In the genomic region with DNA sequence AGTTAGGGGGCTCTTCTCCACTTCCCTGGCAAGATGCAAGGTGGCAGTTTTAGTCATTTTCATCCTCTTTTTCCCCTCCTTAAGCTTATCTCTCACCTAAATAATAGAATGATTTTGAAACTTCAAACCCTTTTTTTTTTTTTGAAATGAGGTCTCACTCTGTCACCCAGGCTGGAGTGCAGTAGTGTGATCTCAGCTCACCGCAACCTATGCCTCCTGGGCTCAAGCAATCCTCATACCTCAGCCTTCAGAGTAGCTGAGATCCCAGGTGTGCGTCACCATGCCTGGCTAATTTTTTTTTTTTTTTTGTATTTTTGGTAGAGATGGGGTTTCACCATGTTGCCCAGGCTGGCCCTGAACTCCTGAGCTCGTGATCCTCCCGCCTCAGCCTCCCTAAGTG, we compare ENCODE assay signal across 8 cellular contexts. TPM values are rescaled to one million over a fixed set of nuclear protein-coding genes. Genes with fewer than 3 reads are reported as not detected.
DNase-seq lines count a peak whose midpoint lies in the region; ATAC-seq and TF ChIP-seq lines count a peak whose summit lies in the region.
"Not testable (repeated sequence)": the region's sequence is repeated elsewhere in the genome, so short reads cannot be mapped to it uniquely, and the experiment has no call there.

No MANE protein-coding gene starts in this region.

- H2AK5ac ChIP-seq in mesenchymal stem cell (ENCODE audit: low read length, severe bottlenecking) = not testable (repeated sequence)

- not testable (repeated sequence) for H4K8ac ChIP-seq in mesenchymal stem cell (ENCODE audit: low read length)

- H3K18ac ChIP-seq in mesenchymal stem cell (ENCODE audit: low read depth in 1 of 2, low read length in 2 of 2) = peak overlapping the region; percentile 71 to 83

- ATAC-seq in GM19438 (IDR thresholded peaks at IDR 0.05; ENCODE audit: low read depth, unreplicated experiment) = peak; percentile 17
- ATAC-seq in HG02943 (IDR thresholded peaks at IDR 0.05; ENCODE audit: low read depth, unreplicated experiment) = peak; percentile 6
- ATAC-seq in activated T-helper 17 cell treated with anti-CD3 and anti-CD28 coated beads, Interleukin-2, amount 50 U/mL, for 72 hours (replicated peaks) = peak; percentile 81
- ATAC-seq in stimulated activated effector memory CD8-positive, alpha-beta T cell treated with anti-CD3 and anti-CD28 coated beads, Interleukin-12 subunit alpha, Interleukin-12 subunit beta, amount 100 ng/mL, for 72 hours = peak; percentile 86

- not testable (repeated sequence) for H3K23ac ChIP-seq in mesenchymal stem cell (ENCODE audit: low read length in 2 of 2)

- H2BK12ac ChIP-seq in mesenchymal stem cell (ENCODE audit: low read length in 2 of 2) = peak overlapping the region; percentile 70 to 95

- H3K79me1 ChIP-seq in mesenchymal stem cell (replicated peaks; ENCODE audit: low read length, poor library complexity, severe bottlenecking) = not testable (repeated sequence)

- H4K91ac ChIP-seq in mesenchymal stem cell (ENCODE audit: low read length) = peak overlapping the region; percentile 71

- not testable (repeated sequence) for H3K79me2 ChIP-seq in OCI-LY3 (ENCODE audit: low read length)

- H3K4me3 ChIP-seq in AG04450 (ENCODE audit: low read depth, low read length); effector memory CD4-positive, alpha-beta T cell (ENCODE audit: insufficient read depth, low read depth, low read length, poor library complexity, severe bottlenecking); mesenchymal stem cell (ENCODE audit: insufficient read depth in 1 of 2, low read depth in 1 of 2, low read length in 2 of 2): not testable (repeated sequence)
- peak overlapping the region; percentile 60 for H3K4me3 ChIP-seq in OCI-LY3 (ENCODE audit: low read length)

- 0 out of 2 replicates have a peak overlapping the region, but pooled peaks have one; percentile 84 for H2AFZ ChIP-seq in OCI-LY3 (ENCODE audit: low read depth, low read length)
- H2AFZ ChIP-seq in mesenchymal stem cell (ENCODE audit: low read depth, low read length) = not testable (repeated sequence)

- not testable (repeated sequence) for H3K14ac ChIP-seq in mesenchymal stem cell (ENCODE audit: low read length in 2 of 2)

- H3K4ac ChIP-seq in mesenchymal stem cell (ENCODE audit: low read depth in 1 of 2, low read length in 2 of 2) = peak overlapping the region; percentile 87 to 92

- not testable (repeated sequence) for TF ChIP-seq CTCF in AG04450 (IDR thresholded peaks at IDR 0.05; ENCODE audit: low read depth, low read length); OCI-LY3 (IDR thresholded peaks at IDR 0.05; ENCODE audit: low read depth, low read length)

- H2BK120ac ChIP-seq in mesenchymal stem cell (ENCODE audit: low read depth, low read length) = peak overlapping the region; percentile 75

- not testable (repeated sequence) for H3K36me3 ChIP-seq in OCI-LY3 (replicated peaks; ENCODE audit: low read depth, low read length); effector memory CD4-positive, alpha-beta T cell (ENCODE audit: control insufficient read depth, insufficient read depth, low read length); mesenchymal stem cell (ENCODE audit: control insufficient read depth in 1 of 2, insufficient read depth in 2 of 2, low read depth in 1 of 2, low read length in 2 of 2)

- peak overlapping the region; percentile 62 for H3K4me3 Mint-ChIP-seq in activated T-helper 17 cell treated with anti-CD3 and anti-CD28 coated beads, Interleukin-2, amount 50 U/mL, for 72 hours
- H3K4me3 Mint-ChIP-seq in stimulated activated effector memory CD8-positive, alpha-beta T cell treated with anti-CD3 and anti-CD28 coated beads, Interleukin-12 subunit alpha, Interleukin-12 subunit beta, amount 100 ng/mL, for 72 hours = peak overlapping the region; percentile 51

- not testable (repeated sequence) for H3K9me3 ChIP-seq in AG04450 (ENCODE audit: control insufficient read depth, insufficient read depth, low read length); OCI-LY3 (ENCODE audit: insufficient read depth, low read length); effector memory CD4-positive, alpha-beta T cell (ENCODE audit: control insufficient read depth, low read length); mesenchymal stem cell (ENCODE audit: control insufficient read depth, low read length)

- H2BK5ac ChIP-seq in mesenchymal stem cell (ENCODE audit: low read depth, low read length, poor library complexity, severe bottlenecking) = not testable (repeated sequence)

- not testable (repeated sequence) for H2BK15ac ChIP-seq in mesenchymal stem cell (ENCODE audit: low read depth, poor library complexity, severe bottlenecking)

- H3K27me3 ChIP-seq in AG04450 (ENCODE audit: control insufficient read depth, insufficient read depth, low read length); OCI-LY3 (ENCODE audit: low read depth, low read length); effector memory CD4-positive, alpha-beta T cell (replicated peaks; ENCODE audit: control insufficient read depth, insufficient read depth, low read length, poor library complexity, severe bottlenecking); mesenchymal stem cell (ENCODE audit: control insufficient read depth in 1 of 2, insufficient read depth in 1 of 2, low read length in 2 of 2): not testable (repeated sequence)

- DNase-seq in AG04450 (ENCODE audit: low read depth, low spot score); mesenchymal stem cell; stimulated activated effector memory CD8-positive, alpha-beta T cell treated with anti-CD3 and anti-CD28 coated beads, Interleukin-12 subunit alpha, Interleukin-12 subunit beta, amount 100 ng/mL, for 72 hours (ENCODE audit: low spot score in 2 of 2): not testable (repeated sequence)
- peak in 1 of 3 donors; percentile 32 for DNase-seq in effector memory CD4-positive, alpha-beta T cell

- not testable (repeated sequence) for H3K9ac ChIP-seq in OCI-LY3 (ENCODE audit: low read length)
- H3K9ac ChIP-seq in mesenchymal stem cell (ENCODE audit: low read length) = peak overlapping the region; percentile 69

- not testable (repeated sequence) for H4K20me1 ChIP-seq in OCI-LY3 (ENCODE audit: insufficient read depth, low read length)

- 93% methylated on average over 3 of the region's 4 CpGs for WGBS in mesenchymal stem cell

- H3K27ac Mint-ChIP-seq in activated T-helper 17 cell treated with anti-CD3 and anti-CD28 coated beads, Interleukin-2, amount 50 U/mL, for 72 hours = peak overlapping the region; percentile 86
- H3K27ac Mint-ChIP-seq in stimulated activated effector memory CD8-positive, alpha-beta T cell treated with anti-CD3 and anti-CD28 coated beads, Interleukin-12 subunit alpha, Interleukin-12 subunit beta, amount 100 ng/mL, for 72 hours = peak overlapping the region; percentile 92

- H3K4me1 ChIP-seq in OCI-LY3 (ENCODE audit: low read length) = peaks cover 11% of the 10 kb centered on the region
- H3K4me1 ChIP-seq in effector memory CD4-positive, alpha-beta T cell (ENCODE audit: control insufficient read depth, insufficient read depth, low read length, poor library complexity, severe bottlenecking) = peaks cover 16% of the 10 kb centered on the region
- H3K4me1 ChIP-seq in mesenchymal stem cell (ENCODE audit: control insufficient read depth, insufficient read depth, low read depth, low read length) = not testable (repeated sequence)

- not testable (repeated sequence) for H3K27me3 Mint-ChIP-seq in activated T-helper 17 cell treated with anti-CD3 and anti-CD28 coated beads, Interleukin-2, amount 50 U/mL, for 72 hours

- H3K27ac ChIP-seq in AG04450 (ENCODE audit: low read depth, low read length) (peak overlapping the region; percentile 25), mesenchymal stem cell (ENCODE audit: low read length, poor library complexity, severe bottlenecking) (peak overlapping the region; percentile 13)
- H3K27ac ChIP-seq in OCI-LY3 (ENCODE audit: low read length) = not testable (repeated sequence)
- H3K27ac ChIP-seq in effector memory CD4-positive, alpha-beta T cell (ENCODE audit: insufficient read depth, low read length, poor library complexity, severe bottlenecking) = peak overlapping the region; percentile 65

- CTCF ChIA-PET in AG04450 (lab: Charles Lee) = interaction anchor here (0.6 to 1.5 kb wide), 6 partner anchors 10 to 599 kb away, joined by 3 to 7 read pairs (median 3); a partner anchor contains a TSS

- H3K4me1 Mint-ChIP-seq in activated T-helper 17 cell treated with anti-CD3 and anti-CD28 coated beads, Interleukin-2, amount 50 U/mL, for 72 hours = not testable (repeated sequence)
- peaks cover 28% of the 10 kb centered on the region for H3K4me1 Mint-ChIP-seq in stimulated activated effector memory CD8-positive, alpha-beta T cell treated with anti-CD3 and anti-CD28 coated beads, Interleukin-12 subunit alpha, Interleukin-12 subunit beta, amount 100 ng/mL, for 72 hours

- H3K4me2 ChIP-seq in OCI-LY3 (ENCODE audit: low read length) = peak overlapping the region; percentile 72
- H3K4me2 ChIP-seq in mesenchymal stem cell (ENCODE audit: low read length, poor library complexity, severe bottlenecking) = not testable (repeated sequence)

- POLR2A ChIA-PET in AG04450 (lab: Yijun Ruan, JAX) = interaction anchor here (0.8 to 1.9 kb wide), 4 partner anchors 8 to 85 kb away, joined by 3 to 10 read pairs (median 8); a partner anchor contains a TSS

- H3K9me3 Mint-ChIP-seq in activated T-helper 17 cell treated with anti-CD3 and anti-CD28 coated beads, Interleukin-2, amount 50 U/mL, for 72 hours; stimulated activated effector memory CD8-positive, alpha-beta T cell treated with anti-CD3 and anti-CD28 coated beads, Interleukin-12 subunit alpha, Interleukin-12 subunit beta, amount 100 ng/mL, for 72 hours: not testable (repeated sequence)

- H3K36me3 Mint-ChIP-seq in activated T-helper 17 cell treated with anti-CD3 and anti-CD28 coated beads, Interleukin-2, amount 50 U/mL, for 72 hours (ENCODE audit: low read depth); stimulated activated effector memory CD8-positive, alpha-beta T cell treated with anti-CD3 and anti-CD28 coated beads, Interleukin-12 subunit alpha, Interleukin-12 subunit beta, amount 100 ng/mL, for 72 hours: not testable (repeated sequence)

RNA-seq across cellular contexts. Expression of a gene that starts 9.8 kb away (rescaled TPM):
- 33.3 and 35.3 TPM in 2 replicates for polyA plus RNA-seq in AG04450 (2011; rRNA removed)
- 30.2 and 36.0 TPM in 2 replicates for polyA minus RNA-seq in AG04450 (2011; rRNA and poly(A)+ RNA removed)
- 100 to 1,000 TPM in 1 of 2 donors, 10 to 100 TPM in 1; 67.4 to 127 TPM for total RNA-seq in activated T-helper 17 cell treated with anti-CD3 and anti-CD28 coated beads, Interleukin-2, amount 50 U/mL, for 72 hours
- polyA plus RNA-seq in mesenchymal stem cell (2013, experiment 1 of 2) = 173 TPM
- polyA plus RNA-seq in mesenchymal stem cell (2013, experiment 2 of 2) = 171 TPM

RNA-seq across cellular contexts. Expression of a gene that starts 13.5 kb away (rescaled TPM):
- polyA plus RNA-seq in AG04450 (2011; rRNA removed) = 5.7 and 9.2 TPM in 2 replicates
- polyA minus RNA-seq in AG04450 (2011; rRNA and poly(A)+ RNA removed) = 8.8 and 13.8 TPM in 2 replicates
- total RNA-seq in activated T-helper 17 cell treated with anti-CD3 and anti-CD28 coated beads, Interleukin-2, amount 50 U/mL, for 72 hours = 10 to 100 TPM; 11.0 to 32.4 TPM
- polyA plus RNA-seq in mesenchymal stem cell (2013, experiment 1 of 2) = 42.8 TPM
- 46.1 TPM for polyA plus RNA-seq in mesenchymal stem cell (2013, experiment 2 of 2)

RNA-seq across cellular contexts. Expression of a gene that starts 20.7 kb away (rescaled TPM):
- polyA plus RNA-seq in AG04450 (2011; rRNA removed) = 0.11 and 0.16 TPM in 2 replicates
- polyA minus RNA-seq in AG04450 (2011; rRNA and poly(A)+ RNA removed) = 0.14 and 0.56 TPM in 2 replicates
- 100 to 1,000 TPM; 153 to 160 TPM for total RNA-seq in activated T-helper 17 cell treated with anti-CD3 and anti-CD28 coated beads, Interleukin-2, amount 50 U/mL, for 72 hours
- polyA plus RNA-seq in mesenchymal stem cell (2013, experiment 1 of 2) = 1.1 TPM
- polyA plus RNA-seq in mesenchymal stem cell (2013, experiment 2 of 2) = 0.49 TPM

RNA-seq across cellular contexts. Expression of a gene that starts 31.9 kb away (rescaled TPM):
- polyA plus RNA-seq in AG04450 (2011; rRNA removed) = 6.5 and 8.7 TPM in 2 replicates
- 6.3 and 8.6 TPM in 2 replicates for polyA minus RNA-seq in AG04450 (2011; rRNA and poly(A)+ RNA removed)
- total RNA-seq in activated T-helper 17 cell treated with anti-CD3 and anti-CD28 coated beads, Interleukin-2, amount 50 U/mL, for 72 hours = 10 to 100 TPM; 20.3 to 33.9 TPM
- polyA plus RNA-seq in mesenchymal stem cell (2013, experiment 1 of 2) = 15.7 TPM
- 15.2 TPM for polyA plus RNA-seq in mesenchymal stem cell (2013, experiment 2 of 2)

RNA-seq across cellular contexts. Expression of a gene that starts 39.8 kb away (rescaled TPM):
- polyA plus RNA-seq in AG04450 (2011; rRNA removed) = 16.6 and 21.9 TPM in 2 replicates
- polyA minus RNA-seq in AG04450 (2011; rRNA and poly(A)+ RNA removed) = 21.9 and 33.7 TPM in 2 replicates
- 100 to 1,000 TPM in 1 of 2 donors, 10 to 100 TPM in 1; 74.2 to 113 TPM for total RNA-seq in activated T-helper 17 cell treated with anti-CD3 and anti-CD28 coated beads, Interleukin-2, amount 50 U/mL, for 72 hours
- polyA plus RNA-seq in mesenchymal stem cell (2013, experiment 1 of 2) = 44.2 TPM
- polyA plus RNA-seq in mesenchymal stem cell (2013, experiment 2 of 2) = 41.8 TPM

Comparison
In these comparisons a context has a peak if more than half of its experiments do, and no peak if none do; other contexts are left out.
1. ATAC-seq: peak in every context shown above with its lines; median percentile 86 in stimulated activated effector memory CD8-positive, alpha-beta T cell treated with anti-CD3 and anti-CD28 coated beads, Interleukin-12 subunit alpha, Interleukin-12 subunit beta, amount 100 ng/mL, for 72 hours; 81 in activated T-helper 17 cell treated with anti-CD3 and anti-CD28 coated beads, Interleukin-2, amount 50 U/mL, for 72 hours; 17 in GM19438; 6 in HG02943.